In the genomic region with DNA sequence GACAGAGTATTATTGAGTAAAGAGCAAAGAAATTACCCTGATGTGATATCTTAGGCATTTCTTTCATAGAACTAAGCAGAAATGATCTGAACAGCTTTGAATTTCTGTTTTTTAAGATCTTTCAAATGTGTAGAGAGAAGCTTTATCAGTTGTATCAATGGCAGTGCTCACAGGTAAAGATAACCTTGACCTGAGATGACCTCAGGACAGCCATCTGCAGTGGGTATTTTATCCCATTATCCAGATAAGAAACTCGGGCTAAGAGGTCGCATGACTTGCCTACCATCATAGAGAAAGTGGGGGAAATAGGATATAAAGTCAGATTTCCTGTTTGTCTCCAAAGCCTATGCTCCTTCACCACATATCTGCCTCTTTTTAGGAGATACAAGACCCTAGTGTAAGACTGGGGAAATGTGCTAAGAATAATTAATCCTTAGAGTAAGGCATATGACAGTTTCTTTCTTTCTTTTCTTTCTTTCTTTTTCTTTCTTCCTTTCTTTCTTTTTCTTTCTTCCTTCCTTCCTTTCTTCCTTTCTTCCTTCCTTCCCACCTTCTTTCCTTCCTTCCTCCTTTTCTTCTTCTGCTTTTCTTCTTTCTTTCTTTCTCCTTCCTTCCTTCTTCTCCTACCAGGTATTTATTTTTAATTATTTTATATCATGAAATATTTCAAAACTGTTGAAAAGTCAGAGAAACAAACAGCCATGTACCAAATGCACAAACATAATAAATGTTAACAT, we compare ENCODE assay signal across 24 cellular contexts. TPM values are rescaled to one million over a fixed set of nuclear protein-coding genes. Genes with fewer than 3 reads are reported as not detected.
DNase-seq lines count a peak whose midpoint lies in the region; ATAC-seq, FAIRE-seq and TF ChIP-seq lines count a peak whose summit lies in the region.
"Had no signal": no experiment of that assay in that cellular context is flagged by ENCODE, and none has a peak within 500 bp of the region (broad histone marks: within the 10 kb centered on the region; RNA-seq: fewer than 3 reads in every experiment).

No MANE protein-coding gene starts in this region.

- H3K27ac ChIP-seq in GM23338 (ENCODE audit: low read depth) (no peak overlapping the region), gastroesophageal sphincter (no peak overlapping the region)

- TF ChIP-seq EP300 in gastroesophageal sphincter (IDR thresholded peaks at IDR 0.05), result no peak

- FAIRE-seq in H54 (lab: Jason Lieb, UNC), result peak; percentile 33
- FAIRE-seq: GM12891, GM18507 had no signal

- no peaks in the 10 kb centered on the region for H3K27me3 ChIP-seq in GM23338 (ENCODE audit: insufficient read depth)
- H3K27me3 ChIP-seq in gastroesophageal sphincter, result peaks cover 6% of the 10 kb centered on the region

- no peak overlapping the region for H3K4me3 ChIP-seq in GM23338
- H3K4me3 ChIP-seq in gastroesophageal sphincter, result no peak overlapping the region

- H3K4me1 ChIP-seq in GM23338 (ENCODE audit: insufficient read depth) (no peaks in the 10 kb centered on the region), gastroesophageal sphincter (no peaks in the 10 kb centered on the region)

- H3K79me2 ChIP-seq in GM23338 (replicated peaks; ENCODE audit: insufficient read depth), result no peaks in the 10 kb centered on the region

- no peaks in the 10 kb centered on the region for H3K9me3 ChIP-seq in gastroesophageal sphincter

- no peaks in the 10 kb centered on the region for H3K36me3 Mint-ChIP-seq in GM23338 (ENCODE audit: low read depth)
- H3K36me3 Mint-ChIP-seq: CD4-positive, alpha-beta memory T cell had no signal

- no peaks in the 10 kb centered on the region for H3K9me3 Mint-ChIP-seq in GM23338
- H3K9me3 Mint-ChIP-seq in stimulated activated naive CD8-positive, alpha-beta T cell treated with anti-CD3 and anti-CD28 coated beads, Interleukin-15, amount 100 ng/mL, for 72 hours, result no peaks in the 10 kb centered on the region
- H3K9me3 Mint-ChIP-seq: CD4-positive, alpha-beta memory T cell; HFFc6 had no signal

- H3K9me2 ChIP-seq in GM23338 (ENCODE audit: insufficient read depth), result no peaks in the 10 kb centered on the region

- peak overlapping the region; percentile 63; the same call in 1 of the 2 replicates for H2AFZ ChIP-seq in GM23338

- ATAC-seq in GM23338 (no peak), HG02870 (IDR thresholded peaks at IDR 0.05; ENCODE audit: unreplicated experiment) (no peak), gastroesophageal sphincter (no peak)
- ATAC-seq in stimulated activated naive CD8-positive, alpha-beta T cell treated with anti-CD3 and anti-CD28 coated beads, Interleukin-15, amount 100 ng/mL, for 72 hours, result no peak
- ATAC-seq: HCT116 had no signal

- H3K4me3 Mint-ChIP-seq in GM23338, result no peak overlapping the region
- no peak overlapping the region for H3K4me3 Mint-ChIP-seq in stimulated activated naive CD8-positive, alpha-beta T cell treated with anti-CD3 and anti-CD28 coated beads, Interleukin-15, amount 100 ng/mL, for 72 hours
- H3K4me3 Mint-ChIP-seq: CD4-positive, alpha-beta memory T cell; HFFc6 had no signal

- 72% methylated on average over 2 of the region's 2 CpGs; no CpG with 5 or more reads in 1 of the 2 donors for WGBS in gastroesophageal sphincter (ENCODE audit: low coverage in 1 of 2), 2 donors

- H3K36me3 ChIP-seq in GM23338 (ENCODE audit: insufficient read depth) (no peaks in the 10 kb centered on the region), gastroesophageal sphincter (no peaks in the 10 kb centered on the region)

- H3K4me2 ChIP-seq in GM23338, result no peak overlapping the region

- no peak for TF ChIP-seq POLR2A in H54 (IDR thresholded peaks at IDR 0.05; ENCODE audit: low read depth, low read length)
- TF ChIP-seq POLR2A in gastroesophageal sphincter (IDR thresholded peaks at IDR 0.05), result no peak

- H3K27me3 Mint-ChIP-seq in GM23338 (ENCODE audit: insufficient read depth, low read depth, poor library complexity), result no peaks in the 10 kb centered on the region
- H3K27me3 Mint-ChIP-seq in stimulated activated naive CD8-positive, alpha-beta T cell treated with anti-CD3 and anti-CD28 coated beads, Interleukin-15, amount 100 ng/mL, for 72 hours, result peaks cover 20% of the 10 kb centered on the region

- H4K20me1 ChIP-seq in GM23338 (replicated peaks; ENCODE audit: insufficient read depth), result no peaks in the 10 kb centered on the region

- DNase-seq in GM23338 (ENCODE audit: low spot score) (no peak), H54 (ENCODE audit: insufficient read length, low spot score) (no peak), SK-N-DZ (ENCODE audit: low spot score) (peak; percentile 22)
- DNase-seq in stimulated activated naive CD8-positive, alpha-beta T cell treated with anti-CD3 and anti-CD28 coated beads, Interleukin-15, amount 100 ng/mL, for 72 hours, result no peak
- DNase-seq: C1 segment of cervical spinal cord; Calu3; CD4-positive, alpha-beta memory T cell; COR-L47; DMS53; DMS79 treated with DMSO at 0.1 percent for 48 hours; GF-D8; GOT3; H7; HFFc6 had no signal

- H3F3A ChIP-seq in GM23338 (replicated peaks; ENCODE audit: low read depth), result no peaks in the 10 kb centered on the region

- no peak overlapping the region for H3K27ac Mint-ChIP-seq in GM23338
- peak overlapping the region in 1 of 2 donors; percentile 71 for H3K27ac Mint-ChIP-seq in stimulated activated naive CD8-positive, alpha-beta T cell treated with anti-CD3 and anti-CD28 coated beads, Interleukin-15, amount 100 ng/mL, for 72 hours
- H3K27ac Mint-ChIP-seq: CD4-positive, alpha-beta memory T cell; HFFc6 had no signal

- TF ChIP-seq CTCF in GM23338 (conservative IDR thresholded peaks at IDR 0.05; ENCODE audit: low read depth in 2 of 2) (no peak), gastroesophageal sphincter (IDR thresholded peaks at IDR 0.05) (no peak)

- H3K4me1 Mint-ChIP-seq in GM23338, result peaks cover 3% of the 10 kb centered on the region; the same call in 1 of the 3 replicates
- peaks cover 13% of the 10 kb centered on the region for H3K4me1 Mint-ChIP-seq in stimulated activated naive CD8-positive, alpha-beta T cell treated with anti-CD3 and anti-CD28 coated beads, Interleukin-15, amount 100 ng/mL, for 72 hours

TF ChIP-seq in GM23338, 12 proteins besides CTCF, POLR2A, EP300 and RAD21 (continues in another document):
- TF ChIP-seq POLR2AphosphoS5 (IDR thresholded peaks at IDR 0.05; ENCODE audit: low read depth) (no peak), EZH2 (IDR thresholded peaks at IDR 0.05; ENCODE audit: low read depth, unreplicated experiment) (no peak), NANOG (IDR thresholded peaks at IDR 0.05; ENCODE audit: borderline replicate concordance) (no peak)
- TF ChIP-seq, protein P1, sequence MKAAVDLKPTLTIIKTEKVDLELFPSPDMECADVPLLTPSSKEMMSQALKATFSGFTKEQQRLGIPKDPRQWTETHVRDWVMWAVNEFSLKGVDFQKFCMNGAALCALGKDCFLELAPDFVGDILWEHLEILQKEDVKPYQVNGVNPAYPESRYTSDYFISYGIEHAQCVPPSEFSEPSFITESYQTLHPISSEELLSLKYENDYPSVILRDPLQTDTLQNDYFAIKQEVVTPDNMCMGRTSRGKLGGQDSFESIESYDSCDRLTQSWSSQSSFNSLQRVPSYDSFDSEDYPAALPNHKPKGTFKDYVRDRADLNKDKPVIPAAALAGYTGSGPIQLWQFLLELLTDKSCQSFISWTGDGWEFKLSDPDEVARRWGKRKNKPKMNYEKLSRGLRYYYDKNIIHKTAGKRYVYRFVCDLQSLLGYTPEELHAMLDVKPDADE (IDR thresholded peaks at IDR 0.05), result no peak
- TF ChIP-seq, protein P2, sequence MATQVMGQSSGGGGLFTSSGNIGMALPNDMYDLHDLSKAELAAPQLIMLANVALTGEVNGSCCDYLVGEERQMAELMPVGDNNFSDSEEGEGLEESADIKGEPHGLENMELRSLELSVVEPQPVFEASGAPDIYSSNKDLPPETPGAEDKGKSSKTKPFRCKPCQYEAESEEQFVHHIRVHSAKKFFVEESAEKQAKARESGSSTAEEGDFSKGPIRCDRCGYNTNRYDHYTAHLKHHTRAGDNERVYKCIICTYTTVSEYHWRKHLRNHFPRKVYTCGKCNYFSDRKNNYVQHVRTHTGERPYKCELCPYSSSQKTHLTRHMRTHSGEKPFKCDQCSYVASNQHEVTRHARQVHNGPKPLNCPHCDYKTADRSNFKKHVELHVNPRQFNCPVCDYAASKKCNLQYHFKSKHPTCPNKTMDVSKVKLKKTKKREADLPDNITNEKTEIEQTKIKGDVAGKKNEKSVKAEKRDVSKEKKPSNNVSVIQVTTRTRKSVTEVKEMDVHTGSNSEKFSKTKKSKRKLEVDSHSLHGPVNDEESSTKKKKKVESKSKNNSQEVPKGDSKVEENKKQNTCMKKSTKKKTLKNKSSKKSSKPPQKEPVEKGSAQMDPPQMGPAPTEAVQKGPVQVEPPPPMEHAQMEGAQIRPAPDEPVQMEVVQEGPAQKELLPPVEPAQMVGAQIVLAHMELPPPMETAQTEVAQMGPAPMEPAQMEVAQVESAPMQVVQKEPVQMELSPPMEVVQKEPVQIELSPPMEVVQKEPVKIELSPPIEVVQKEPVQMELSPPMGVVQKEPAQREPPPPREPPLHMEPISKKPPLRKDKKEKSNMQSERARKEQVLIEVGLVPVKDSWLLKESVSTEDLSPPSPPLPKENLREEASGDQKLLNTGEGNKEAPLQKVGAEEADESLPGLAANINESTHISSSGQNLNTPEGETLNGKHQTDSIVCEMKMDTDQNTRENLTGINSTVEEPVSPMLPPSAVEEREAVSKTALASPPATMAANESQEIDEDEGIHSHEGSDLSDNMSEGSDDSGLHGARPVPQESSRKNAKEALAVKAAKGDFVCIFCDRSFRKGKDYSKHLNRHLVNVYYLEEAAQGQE (IDR thresholded peaks at IDR 0.05; ENCODE audit: unreplicated experiment), result no peak

RNA-seq across cellular contexts. Expression of a gene that starts 10.9 kb away (rescaled TPM):
- total RNA-seq in GM23338 (2014; rRNA removed; shearing (Covaris generic)), result not detected in 2 replicates
- not detected in 2 replicates for polyA plus RNA-seq in GM23338 (2016; fragmentation: Nextera tagmentation; extraction: Ambion mirVana)
- 0.59 TPM in 1 of 2 replicates, not detected in the other for polyA plus RNA-seq in SK-N-DZ (2014; cell fraction: cytosol; rRNA removed)
- not detected in 2 replicates for polyA plus RNA-seq in SK-N-DZ (2014; cell fraction: nucleus; rRNA removed)
- total RNA-seq in gastroesophageal sphincter, result not detected
- total RNA-seq: A172; A673; Calu3; CD4-positive, alpha-beta memory T cell; Daoy; G401; HFFc6 had no signal
- polyA plus RNA-seq: BJ; CD4-positive, alpha-beta memory T cell had no signal

RNA-seq across cellular contexts. Expression of a gene that starts 50.1 kb away (rescaled TPM):
- not detected in 2 replicates for total RNA-seq in GM23338 (2014; rRNA removed; shearing (Covaris generic))
- not detected in 2 replicates for polyA plus RNA-seq in GM23338 (2016; fragmentation: Nextera tagmentation; extraction: Ambion mirVana)
- not detected in 2 replicates for polyA plus RNA-seq in SK-N-DZ (2014; cell fraction: cytosol; rRNA removed)
- not detected in 2 replicates for polyA plus RNA-seq in SK-N-DZ (2014; cell fraction: nucleus; rRNA removed)
- under 1 TPM in 2 of 4 donors, not detected in 2; 0.12 to 0.40 TPM for total RNA-seq in gastroesophageal sphincter
- total RNA-seq: A172, A673, Daoy, G401, HFFc6 had no signal
- polyA plus RNA-seq: BJ; CD4-positive, alpha-beta memory T cell had no signal
